In genomic region chrX:9785944-9786741, GRCh38 we compare ENCODE assay signal across 8 cellular contexts. TPM values are rescaled to one million over a fixed set of nuclear protein-coding genes. Genes with fewer than 3 reads are reported as not detected.
DNase-seq lines count a peak whose midpoint lies in the region; ATAC-seq and TF ChIP-seq lines count a peak whose summit lies in the region.

Gene SHROOM2 (plus strand): TSS chrX:9786429. CDS start chrX:9786546, 117 bp downstream.

- H3K9ac ChIP-seq in colonic mucosa (ENCODE audit: low read depth in 2 of 2, low read length in 2 of 2) (peak within 1 kb of the TSS; percentile 46 to 60), mesenchymal stem cell (ENCODE audit: low read length) (no peak within 1 kb of the TSS)

- H3K27me3 ChIP-seq in colonic mucosa (peaks cover 9% of the 10 kb centered on the region), mesenchymal stem cell (ENCODE audit: control insufficient read depth in 1 of 2, insufficient read depth in 1 of 2, low read length in 2 of 2) (peaks cover 0 to 49% of the 10 kb centered on the region in 2 experiments)

- peak within 1 kb of the TSS; percentile 66 for H2BK5ac ChIP-seq in mesenchymal stem cell (ENCODE audit: low read depth, low read length, poor library complexity, severe bottlenecking)

- peak within 1 kb of the TSS; percentile 75 for H3K4me2 ChIP-seq in mesenchymal stem cell (ENCODE audit: low read length, poor library complexity, severe bottlenecking)

- H3K23ac ChIP-seq in mesenchymal stem cell (ENCODE audit: low read length in 2 of 2) = peak within 1 kb of the TSS in 1 of 2 experiments; percentile 40

- no peak for TF ChIP-seq CTCF in colonic mucosa (IDR thresholded peaks at IDR 0.05)

- H4K8ac ChIP-seq in mesenchymal stem cell (ENCODE audit: low read length) = peak within 1 kb of the TSS; percentile 54

- peak within 1 kb of the TSS; percentile 61 for H2BK120ac ChIP-seq in mesenchymal stem cell (ENCODE audit: low read depth, low read length)

- no peak within 1 kb of the TSS for H2BK12ac ChIP-seq in mesenchymal stem cell (ENCODE audit: low read length in 2 of 2)

- no peak within 1 kb of the TSS for H4K91ac ChIP-seq in mesenchymal stem cell (ENCODE audit: low read length)

- no peak within 1 kb of the TSS for H3K14ac ChIP-seq in mesenchymal stem cell (ENCODE audit: low read length in 2 of 2)

- no peak within 1 kb of the TSS for H2AK5ac ChIP-seq in mesenchymal stem cell (ENCODE audit: low read length, severe bottlenecking)

- H3K4ac ChIP-seq in mesenchymal stem cell (ENCODE audit: low read depth in 1 of 2, low read length in 2 of 2) = peak within 1 kb of the TSS in 1 of 2 experiments; percentile 58

- no peaks in the 10 kb centered on the region for H3K4me1 ChIP-seq in colonic mucosa
- peaks cover 12% of the 10 kb centered on the region for H3K4me1 ChIP-seq in mesenchymal stem cell (ENCODE audit: control insufficient read depth, insufficient read depth, low read depth, low read length)

- H3K9me3 ChIP-seq in colonic mucosa = no peaks in the 10 kb centered on the region
- H3K9me3 ChIP-seq in mesenchymal stem cell (ENCODE audit: control insufficient read depth, low read length) = peaks cover 6% of the 10 kb centered on the region

- intact Hi-C loops in colonic mucosa (cut with DNase I) = no loop called here

- H3K18ac ChIP-seq in mesenchymal stem cell (ENCODE audit: low read depth in 1 of 2, low read length in 2 of 2) = peak within 1 kb of the TSS; percentile 43 to 84

- peak; percentile 10 for DNase-seq in stimulated activated CD4-positive, alpha-beta T cell treated with anti-CD3 and anti-CD28 coated beads, Interleukin-15, amount 100 ng/mL, for 24 hours
- DNase-seq in stimulated activated CD4-positive, alpha-beta T cell treated with anti-CD3 and anti-CD28 coated beads, Interleukin-4, amount 100 ng/mL, for 1 hour = no peak
- DNase-seq in colonic mucosa (peak; percentile 24), mesenchymal stem cell (peak; percentile 25), ureter (ENCODE audit: low spot score) (no peak), SHP77 treated with DMSO at 0.1 percent for 48 hours (lab: John Stamatoyannopoulos, UW) (no peak), DMS79 treated with DMSO at 0.1 percent for 48 hours (lab: John Stamatoyannopoulos, UW) (no peak)

- H2AFZ ChIP-seq in mesenchymal stem cell (ENCODE audit: low read depth, low read length) = peak within 1 kb of the TSS; percentile 71

- H3K4me3 ChIP-seq in colonic mucosa (peak within 1 kb of the TSS; percentile 44), mesenchymal stem cell (ENCODE audit: insufficient read depth in 1 of 2, low read depth in 1 of 2, low read length in 2 of 2) (peak within 1 kb of the TSS in 1 of 2 experiments; percentile 79)

- WGBS in mesenchymal stem cell = 0% methylated on average over 18 of the region's 123 CpGs

- ATAC-seq in GM18907 (IDR thresholded peaks at IDR 0.05; ENCODE audit: unreplicated experiment) = no peak

- H3K36me3 ChIP-seq in colonic mucosa (no peaks in the 10 kb centered on the region), mesenchymal stem cell (ENCODE audit: control insufficient read depth in 1 of 2, insufficient read depth in 2 of 2, low read depth in 1 of 2, low read length in 2 of 2) (no peaks in the 10 kb centered on the region)

- peak within 1 kb of the TSS; percentile 52 for H2BK15ac ChIP-seq in mesenchymal stem cell (ENCODE audit: low read depth, poor library complexity, severe bottlenecking)

- peak within 1 kb of the TSS; percentile 47 for H3K27ac ChIP-seq in colonic mucosa
- H3K27ac ChIP-seq in mesenchymal stem cell (ENCODE audit: low read length, poor library complexity, severe bottlenecking) = no peak within 1 kb of the TSS

- no peaks in the 10 kb centered on the region for H3K79me1 ChIP-seq in mesenchymal stem cell (replicated peaks; ENCODE audit: low read length, poor library complexity, severe bottlenecking)

RNA-seq across cellular contexts. Expression of gene SHROOM2, which starts in this region (rescaled TPM):
- total RNA-seq in colonic mucosa (1 to 10 TPM; 3.9 to 7.8 TPM), ureter (17.5 TPM)
- 7.9 TPM for polyA plus RNA-seq in mesenchymal stem cell (2013, experiment 1 of 2)
- polyA plus RNA-seq in mesenchymal stem cell (2013, experiment 2 of 2) = 7.6 TPM

Comparison
In these comparisons a context has a peak if more than half of its experiments do, and no peak if none do; other contexts are left out.
1. DNase-seq: peak in stimulated activated CD4-positive, alpha-beta T cell treated with anti-CD3 and anti-CD28 coated beads, Interleukin-15, amount 100 ng/mL, for 24 hours (single experiment), colonic mucosa (single experiment) and mesenchymal stem cell (single experiment); none in stimulated activated CD4-positive, alpha-beta T cell treated with anti-CD3 and anti-CD28 coated beads, Interleukin-4, amount 100 ng/mL, for 1 hour (single experiment), ureter (single experiment), SHP77 treated with DMSO at 0.1 percent for 48 hours (single experiment) and DMS79 treated with DMSO at 0.1 percent for 48 hours (single experiment).